Comparison of ENCODE assay signal across 1 cellular context in genomic region chr9:133030317-133031129, GRCh38.
TF ChIP-seq lines count a peak whose summit lies in the region.

A gene with protein sequence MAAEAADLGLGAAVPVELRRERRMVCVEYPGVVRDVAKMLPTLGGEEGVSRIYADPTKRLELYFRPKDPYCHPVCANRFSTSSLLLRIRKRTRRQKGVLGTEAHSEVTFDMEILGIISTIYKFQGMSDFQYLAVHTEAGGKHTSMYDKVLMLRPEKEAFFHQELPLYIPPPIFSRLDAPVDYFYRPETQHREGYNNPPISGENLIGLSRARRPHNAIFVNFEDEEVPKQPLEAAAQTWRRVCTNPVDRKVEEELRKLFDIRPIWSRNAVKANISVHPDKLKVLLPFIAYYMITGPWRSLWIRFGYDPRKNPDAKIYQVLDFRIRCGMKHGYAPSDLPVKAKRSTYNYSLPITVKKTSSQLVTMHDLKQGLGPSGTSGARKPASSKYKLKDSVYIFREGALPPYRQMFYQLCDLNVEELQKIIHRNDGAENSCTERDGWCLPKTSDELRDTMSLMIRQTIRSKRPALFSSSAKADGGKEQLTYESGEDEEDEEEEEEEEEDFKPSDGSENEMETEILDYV (plus strand): TSS chr9:133030997. CDS start chr9:133031012, 15 bp downstream.

TF ChIP-seq in A549, 52 proteins besides CTCF, POLR2A, EP300 and RAD21 (continued from another document):
- TF ChIP-seq, protein P1, sequence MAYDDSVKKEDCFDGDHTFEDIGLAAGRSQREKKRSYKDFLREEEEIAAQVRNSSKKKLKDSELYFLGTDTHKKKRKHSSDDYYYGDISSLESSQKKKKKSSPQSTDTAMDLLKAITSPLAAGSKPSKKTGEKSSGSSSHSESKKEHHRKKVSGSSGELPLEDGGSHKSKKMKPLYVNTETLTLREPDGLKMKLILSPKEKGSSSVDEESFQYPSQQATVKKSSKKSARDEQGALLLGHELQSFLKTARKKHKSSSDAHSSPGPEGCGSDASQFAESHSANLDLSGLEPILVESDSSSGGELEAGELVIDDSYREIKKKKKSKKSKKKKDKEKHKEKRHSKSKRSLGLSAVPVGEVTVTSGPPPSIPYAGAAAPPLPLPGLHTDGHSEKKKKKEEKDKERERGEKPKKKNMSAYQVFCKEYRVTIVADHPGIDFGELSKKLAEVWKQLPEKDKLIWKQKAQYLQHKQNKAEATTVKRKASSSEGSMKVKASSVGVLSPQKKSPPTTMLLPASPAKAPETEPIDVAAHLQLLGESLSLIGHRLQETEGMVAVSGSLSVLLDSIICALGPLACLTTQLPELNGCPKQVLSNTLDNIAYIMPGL (CRISPR knock-in tag; IDR thresholded peaks at IDR 0.05; ENCODE audit: borderline replicate concordance) = peak; percentile 28; the same call in 1 of the 2 replicates
- TF ChIP-seq NR3C1 (IDR thresholded peaks at IDR 0.05) = no peak
- peak; percentile 71; the same call in 1 of the 2 replicates for TF ChIP-seq TP53 (CRISPR knock-in tag; IDR thresholded peaks at IDR 0.05)
- TF ChIP-seq, protein P2, sequence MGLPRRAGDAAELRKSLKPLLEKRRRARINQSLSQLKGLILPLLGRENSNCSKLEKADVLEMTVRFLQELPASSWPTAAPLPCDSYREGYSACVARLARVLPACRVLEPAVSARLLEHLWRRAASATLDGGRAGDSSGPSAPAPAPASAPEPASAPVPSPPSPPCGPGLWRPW (IDR thresholded peaks at IDR 0.05) = no peak
- no peak for TF ChIP-seq CHD4 (IDR thresholded peaks at IDR 0.05; ENCODE audit: borderline replicate concordance)
- no peak for TF ChIP-seq CBX2 (IDR thresholded peaks at IDR 0.05; ENCODE audit: borderline replicate concordance, low read depth)
- TF ChIP-seq HDAC2 (IDR thresholded peaks at IDR 0.05) = peak; percentile 94
- TF ChIP-seq KDM1A (IDR thresholded peaks at IDR 0.05; ENCODE audit: low read depth) = no peak
- peak; percentile 81; the same call in 1 of the 2 replicates for TF ChIP-seq HOXB5 (CRISPR knock-in tag; IDR thresholded peaks at IDR 0.05)
- no peak for TF ChIP-seq PHF8 (IDR thresholded peaks at IDR 0.05; ENCODE audit: borderline replicate concordance, low read depth)
- TF ChIP-seq FOSL2 (IDR thresholded peaks at IDR 0.05) = no peak
- peak; percentile 27; the same call in 1 of the 2 replicates for TF ChIP-seq FOSL2 (CRISPR knock-in tag; IDR thresholded peaks at IDR 0.05)
- TF ChIP-seq MAZ (IDR thresholded peaks at IDR 0.05; ENCODE audit: borderline replicate concordance, low read depth, low read length) = 0 out of 2 replicates have a peak, but pooled peaks have one; percentile 29
- TF ChIP-seq ZC3H11A (IDR thresholded peaks at IDR 0.05) = peak; percentile 17; the same call in 1 of the 2 replicates
- no peak for TF ChIP-seq HOXB13 (CRISPR knock-in tag; IDR thresholded peaks at IDR 0.05; ENCODE audit: low read depth)
- peak in 1 of 2 experiments; percentile 13; a peak in 1 of 4 replicates for TF ChIP-seq CEBPB (IDR thresholded peaks at IDR 0.05)
- peak; percentile 76; the same call in 1 of the 2 replicates for TF ChIP-seq E2F6 (IDR thresholded peaks at IDR 0.05; ENCODE audit: borderline replicate concordance, low read depth)
- TF ChIP-seq, protein P3, sequence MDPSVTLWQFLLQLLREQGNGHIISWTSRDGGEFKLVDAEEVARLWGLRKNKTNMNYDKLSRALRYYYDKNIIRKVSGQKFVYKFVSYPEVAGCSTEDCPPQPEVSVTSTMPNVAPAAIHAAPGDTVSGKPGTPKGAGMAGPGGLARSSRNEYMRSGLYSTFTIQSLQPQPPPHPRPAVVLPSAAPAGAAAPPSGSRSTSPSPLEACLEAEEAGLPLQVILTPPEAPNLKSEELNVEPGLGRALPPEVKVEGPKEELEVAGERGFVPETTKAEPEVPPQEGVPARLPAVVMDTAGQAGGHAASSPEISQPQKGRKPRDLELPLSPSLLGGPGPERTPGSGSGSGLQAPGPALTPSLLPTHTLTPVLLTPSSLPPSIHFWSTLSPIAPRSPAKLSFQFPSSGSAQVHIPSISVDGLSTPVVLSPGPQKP (IDR thresholded peaks at IDR 0.05; ENCODE audit: low read depth, low read length) = no peak
- no peak for TF ChIP-seq NFE2L2 (conservative IDR thresholded peaks at IDR 0.05; ENCODE audit: low read length)
- peak; percentile 67 for TF ChIP-seq PBX3 (IDR thresholded peaks at IDR 0.05)
- 0 out of 2 replicates have a peak, but pooled peaks have one; percentile 26 for TF ChIP-seq HOXA7 (CRISPR knock-in tag; IDR thresholded peaks at IDR 0.05)
- no peak for TF ChIP-seq RARB (CRISPR knock-in tag; IDR thresholded peaks at IDR 0.05)
- TF ChIP-seq, protein P4, sequence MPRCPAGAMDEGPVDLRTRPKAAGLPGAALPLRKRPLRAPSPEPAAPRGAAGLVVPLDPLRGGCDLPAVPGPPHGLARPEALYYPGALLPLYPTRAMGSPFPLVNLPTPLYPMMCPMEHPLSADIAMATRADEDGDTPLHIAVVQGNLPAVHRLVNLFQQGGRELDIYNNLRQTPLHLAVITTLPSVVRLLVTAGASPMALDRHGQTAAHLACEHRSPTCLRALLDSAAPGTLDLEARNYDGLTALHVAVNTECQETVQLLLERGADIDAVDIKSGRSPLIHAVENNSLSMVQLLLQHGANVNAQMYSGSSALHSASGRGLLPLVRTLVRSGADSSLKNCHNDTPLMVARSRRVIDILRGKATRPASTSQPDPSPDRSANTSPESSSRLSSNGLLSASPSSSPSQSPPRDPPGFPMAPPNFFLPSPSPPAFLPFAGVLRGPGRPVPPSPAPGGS (IDR thresholded peaks at IDR 0.05) = peak; percentile 71; the same call in 2 of the 3 replicates
- no peak for TF ChIP-seq SREBF2 (IDR thresholded peaks at IDR 0.05)
- TF ChIP-seq ESRRA (IDR thresholded peaks at IDR 0.05; ENCODE audit: borderline replicate concordance, low read length) = no peak
- TF ChIP-seq ATOH8 (CRISPR knock-in tag; IDR thresholded peaks at IDR 0.05; ENCODE audit: low read depth) = peak; percentile 22; the same call in 1 of the 2 replicates
